Comparison of ENCODE assay signal across 8 cellular contexts in genomic region chr13:21458457-21458815, GRCh38. TPM values are rescaled to one million over a fixed set of nuclear protein-coding genes. Genes with fewer than 3 reads are reported as not detected.
DNase-seq lines count a peak whose midpoint lies in the region; ATAC-seq and TF ChIP-seq lines count a peak whose summit lies in the region.

No MANE protein-coding gene starts in this region.

- no peak overlapping the region for H2AK5ac ChIP-seq in neuronal stem cell (ENCODE audit: low read depth, low read length)

- H4K8ac ChIP-seq in neuronal stem cell (ENCODE audit: low read depth, low read length), result no peak overlapping the region

- H3K27me3 ChIP-seq in esophagus muscularis mucosa, result no peaks in the 10 kb centered on the region
- H3K27me3 ChIP-seq in neuronal stem cell (ENCODE audit: control insufficient read depth in 3 of 3, insufficient read depth in 3 of 3, low read depth in 1 of 3, low read length in 3 of 3), result peaks cover 0 to 4% (median 0%) of the 10 kb centered on the region in 3 experiments
- no peaks in the 10 kb centered on the region for H3K27me3 ChIP-seq in upper lobe of right lung

- peak overlapping the region; percentile 53 for H2BK120ac ChIP-seq in neuronal stem cell (ENCODE audit: low read depth, low read length)

- peaks cover 4 to 17% (median 13%) of the 10 kb centered on the region in 4 donors for H3K4me1 ChIP-seq in esophagus muscularis mucosa
- peaks cover 2 to 4% of the 10 kb centered on the region in 2 donors for H3K4me1 ChIP-seq in neuronal stem cell (ENCODE audit: control insufficient read depth in 2 of 2, insufficient read depth in 1 of 2, low read depth in 1 of 2, low read length in 2 of 2)
- peaks cover 20% of the 10 kb centered on the region for H3K4me1 ChIP-seq in upper lobe of right lung

- WGBS in esophagus muscularis mucosa, result under 1% methylated on average over 13 of the region's 16 CpGs
- no CpG with 5 or more reads among the region's 16 CpGs for whole genome bisulfite sequencing in neuronal stem cell (ENCODE audit: extremely low coverage in 2 of 2, insufficient read length in 2 of 2, insufficient replicate concordance in 1 of 2), 2 donors

- no peak for TF ChIP-seq POLR2A in esophagus muscularis mucosa (IDR thresholded peaks at IDR 0.05; ENCODE audit: low read depth)

- peak overlapping the region; percentile 98 for H2AFZ ChIP-seq in neuronal stem cell (ENCODE audit: low read length)

- intact Hi-C loops in esophagus muscularis mucosa (cut with DNase I), result no loop called here
- intact Hi-C loops in upper lobe of right lung (cut with DNase I), result no loop called here

- no peak overlapping the region for H2BK15ac ChIP-seq in neuronal stem cell (ENCODE audit: low read length)

- H3K18ac ChIP-seq in neuronal stem cell (ENCODE audit: low read length), result peak overlapping the region; percentile 100

- TF ChIP-seq EP300 in esophagus muscularis mucosa (IDR thresholded peaks at IDR 0.05), result no peak

- TF ChIP-seq CTCF in esophagus muscularis mucosa (IDR thresholded peaks at IDR 0.05) (no peak), upper lobe of right lung (IDR thresholded peaks at IDR 0.05) (no peak)

- no peaks in the 10 kb centered on the region for H3K36me3 ChIP-seq in esophagus muscularis mucosa
- peaks cover 0 to 1% of the 10 kb centered on the region in 2 donors for H3K36me3 ChIP-seq in neuronal stem cell (replicated peaks in 1 of 2; ENCODE audit: control insufficient read depth in 2 of 2, insufficient read depth in 2 of 2, low read length in 2 of 2)
- no peaks in the 10 kb centered on the region for H3K36me3 ChIP-seq in upper lobe of right lung

- no peak overlapping the region for H3K4ac ChIP-seq in neuronal stem cell (ENCODE audit: low read length)

- no peak overlapping the region for H2BK12ac ChIP-seq in neuronal stem cell (ENCODE audit: low read length)

- H4K91ac ChIP-seq in neuronal stem cell (ENCODE audit: low read depth, low read length, poor library complexity), result no peak overlapping the region

- H3K4me3 ChIP-seq in esophagus muscularis mucosa (peak overlapping the region; percentile 70 to 87 (median 86)), neuronal stem cell (ENCODE audit: low read length in 2 of 2) (peak overlapping the region; percentile 100), upper lobe of right lung (peak overlapping the region; percentile 77)

- H3K27ac ChIP-seq in esophagus muscularis mucosa (replicated peaks in 1 of 4) (peak overlapping the region; percentile 88 to 93 (median 90)), neuronal stem cell (replicated peaks; ENCODE audit: low read length) (peak overlapping the region; percentile 94), upper lobe of right lung (peak overlapping the region; percentile 93)

- peak overlapping the region; percentile 52 for H3K4me2 ChIP-seq in neuronal stem cell (ENCODE audit: insufficient read depth, low read length, poor library complexity, severe bottlenecking)

- peaks cover 3% of the 10 kb centered on the region for H3K79me1 ChIP-seq in neuronal stem cell (ENCODE audit: low read depth, low read length)

- no peaks in the 10 kb centered on the region for H3K9me3 ChIP-seq in esophagus muscularis mucosa
- peaks cover 2 to 9% of the 10 kb centered on the region in 2 donors for H3K9me3 ChIP-seq in neuronal stem cell (replicated peaks in 1 of 2; ENCODE audit: control insufficient read depth in 2 of 2, insufficient read depth in 1 of 2, low read depth in 1 of 2, low read length in 2 of 2)
- no peaks in the 10 kb centered on the region for H3K9me3 ChIP-seq in upper lobe of right lung

- no peak overlapping the region for H2BK5ac ChIP-seq in neuronal stem cell (ENCODE audit: low read length)

- ATAC-seq in HG02852 (IDR thresholded peaks at IDR 0.05; ENCODE audit: unreplicated experiment) (peak; percentile 37), upper lobe of right lung (peak; percentile 40)

- no peak overlapping the region for H3K23ac ChIP-seq in neuronal stem cell (ENCODE audit: low read depth, low read length, poor library complexity)

- H3K9ac ChIP-seq in neuronal stem cell (ENCODE audit: low read depth, low read length, poor library complexity), result peak overlapping the region; percentile 100

- peak; percentile 53 for DNase-seq in NCI-H345 (lab: John Stamatoyannopoulos, UW)
- no peak for DNase-seq in NCI-H345 treated with DMSO at 0.1 percent for 48 hours (lab: John Stamatoyannopoulos, UW; ENCODE audit: unreplicated experiment)
- DNase-seq in NCI-H2227 (lab: John Stamatoyannopoulos, UW; ENCODE audit: unreplicated experiment), result peak; percentile 32
- DNase-seq in activated T-cell treated with anti-CD3 and anti-CD28 coated beads for 4 hours, result peak; percentile 25
- DNase-seq in esophagus muscularis mucosa (ENCODE audit: extremely low spot score), result no peak
- DNase-seq in neuronal stem cell (ENCODE audit: low spot score), result no peak
- peak; percentile 80 for DNase-seq in upper lobe of right lung

- peak overlapping the region; percentile 95 for H3K14ac ChIP-seq in neuronal stem cell (ENCODE audit: low read length)

RNA-seq across cellular contexts. Expression of gene ZDHHC20, which starts 0.7 kb away (rescaled TPM):
- 10 to 100 TPM; 47.4 to 53.3 (median 50.2) TPM for total RNA-seq in esophagus muscularis mucosa
- 48.1 TPM for polyA plus RNA-seq in neuronal stem cell (2013, experiment 1 of 2)
- 49.2 TPM for polyA plus RNA-seq in neuronal stem cell (2013, experiment 2 of 2)
- total RNA-seq in upper lobe of right lung, result 77.7 TPM

Comparison
In these comparisons a context has a peak if more than half of its experiments do, and no peak if none do; other contexts are left out.
1. DNase-seq: peak in NCI-H345 (single experiment), NCI-H2227 (single experiment), activated T-cell treated with anti-CD3 and anti-CD28 coated beads for 4 hours (single experiment) and upper lobe of right lung (single experiment); none in NCI-H345 treated with DMSO at 0.1 percent for 48 hours (single experiment), esophagus muscularis mucosa (single experiment) and neuronal stem cell (single experiment).
2. Peak in every context shown above with its lines, with median percentiles within 50 percentile points of each other: H3K27ac ChIP-seq and H3K4me3 ChIP-seq.